Comparison of ENCODE assay signal across 24 cellular contexts in genomic region chr11:1275021-1275420, GRCh38. TPM values are rescaled to one million over a fixed set of nuclear protein-coding genes. Genes with fewer than 3 reads are reported as not detected.
DNase-seq lines count a peak whose midpoint lies in the region; ATAC-seq and TF ChIP-seq lines count a peak whose summit lies in the region.
"Had no signal": no experiment of that assay in that cellular context is flagged by ENCODE, and none has a peak within 500 bp of the region (broad histone marks: within the 10 kb centered on the region; RNA-seq: fewer than 3 reads in every experiment).

No MANE protein-coding gene starts in this region.

- H3K27ac ChIP-seq in VCaP (peak overlapping the region; percentile 59), temporal lobe (ENCODE audit: low read depth, low read length) (peak overlapping the region; percentile 17)
- H3K27ac ChIP-seq: GM23248, PC-9 had no signal

- TF ChIP-seq CTCF in VCaP (conservative IDR thresholded peaks at IDR 0.05): no peak

- peak; percentile 9 for DNase-seq in Right ventricle myocardium inferior (ENCODE audit: missing footprints)
- DNase-seq in cardiac septum (ENCODE audit: low spot score): no peak
- peak; percentile 18 for DNase-seq in left ventricle myocardium superior
- no peak for DNase-seq in stimulated activated naive CD4-positive, alpha-beta T cell treated with Interleukin-2 at 50 U/mL for 16 hours (lab: John Stamatoyannopoulos, UW)
- DNase-seq in stimulated activated naive CD4-positive, alpha-beta T cell (lab: John Stamatoyannopoulos, UW): no peak
- DNase-seq: 8988T; ACHN; BE2C; CD4-positive, CD25-positive, alpha-beta regulatory T cell; GM23248; H7; IMR-90; NCI-H1092; NCI-H1417 treated with DMSO at 0.1 percent for 48 hours; NCI-H1694 treated with DMSO at 0.1 percent for 48 hours; NCI-H2081; NCI-H2227 treated with DMSO at 0.1 percent for 48 hours; NCI-H526 treated with DMSO at 0.1 percent for 48 hours; PC-9; RPMI8226; SHP77 treated with DMSO at 0.1 percent for 48 hours had no signal

- intact Hi-C loops in Right ventricle myocardium inferior (cut with DNase I) (loop anchor here (5.0 kb wide), 1 partner anchor 232 kb away; no protein-coding TSS in a partner anchor), cardiac septum (cut with DNase I) (no loop called here), left ventricle myocardium superior (cut with micrococcal nuclease) (no loop called here)

- ATAC-seq in Right ventricle myocardium inferior (no peak), left ventricle myocardium superior (no peak), HG02970 (IDR thresholded peaks at IDR 0.05; ENCODE audit: low FRiP score, unreplicated experiment) (no peak)

RNA-seq across cellular contexts. Expression of gene TOLLIP, which starts 34.4 kb away (rescaled TPM):
- 46.8 TPM for total RNA-seq in Right ventricle myocardium inferior
- total RNA-seq in cardiac septum: 46.9 TPM
- 50.2 TPM for total RNA-seq in left ventricle myocardium superior
- 21.4 TPM for total RNA-seq in temporal lobe

RNA-seq across cellular contexts. Expression of gene MUC5B, which starts 52.2 kb away (rescaled TPM):
- total RNA-seq in Right ventricle myocardium inferior: not detected
- not detected for total RNA-seq in cardiac septum
- not detected for total RNA-seq in left ventricle myocardium superior
- not detected for total RNA-seq in temporal lobe
- total RNA-seq: CD4-positive, CD25-positive, alpha-beta regulatory T cell; GM23248; IMR-90 had no signal

Comparison
In these comparisons a context has a peak if more than half of its experiments do, and no peak if none do; other contexts are left out.
1. DNase-seq: peak in Right ventricle myocardium inferior (single experiment) and left ventricle myocardium superior (single experiment); none in cardiac septum (single experiment), stimulated activated naive CD4-positive, alpha-beta T cell treated with Interleukin-2 at 50 U/mL for 16 hours (single experiment) and stimulated activated naive CD4-positive, alpha-beta T cell (0 of 6).